In genomic region chr4:10267066-10267465, GRCh38 we compare ENCODE assay signal across 16 cellular contexts.
DNase-seq lines count a peak whose midpoint lies in the region; ATAC-seq, FAIRE-seq and TF ChIP-seq lines count a peak whose summit lies in the region.
"Had no signal": no experiment of that assay in that cellular context is flagged by ENCODE, and none has a peak within 500 bp of the region (broad histone marks: within the 10 kb centered on the region; RNA-seq: fewer than 3 reads in every experiment).

No MANE protein-coding gene starts in this region.

- peak; percentile 24 for DNase-seq in NCI-H2029 (lab: John Stamatoyannopoulos, UW)
- DNase-seq in NCI-H2029 treated with DMSO at 0.1 percent for 48 hours (lab: John Stamatoyannopoulos, UW): no peak
- DNase-seq in DMS53 treated with DMSO at 0.1 percent for 48 hours (lab: John Stamatoyannopoulos, UW; ENCODE audit: unreplicated experiment): peak; percentile 63
- peak; percentile 28 for DNase-seq in epithelial cell of esophagus (ENCODE audit: low read depth)
- DNase-seq in small intestine: peak; percentile 10
- DNase-seq in NCI-H2171 treated with DMSO at 0.1 percent for 48 hours (lab: John Stamatoyannopoulos, UW): no peak
- DNase-seq in KG1 (lab: John Stamatoyannopoulos, UW): no peak
- DNase-seq: Caco-2; CD8-positive, alpha-beta T cell; DND-41; GDM1; HCEC 1CT; HFFc6 had no signal

- no peaks in the 10 kb centered on the region for H3K9me3 ChIP-seq in small intestine (ENCODE audit: control insufficient read depth, low read depth)
- H3K9me3 ChIP-seq: Caco-2 had no signal

- no peak for FAIRE-seq in small intestine (lab: Jason Lieb, UNC)

- H3K4me3 ChIP-seq in epithelial cell of esophagus (ENCODE audit: low read length) (no peak overlapping the region), small intestine (ENCODE audit: low read depth in 1 of 2, low read length in 2 of 2) (no peak overlapping the region)

- 23 to 66% (median 38%) methylated on average over 4 of the region's 4 CpGs for WGBS in small intestine, 3 donors

- H3K4me1 ChIP-seq in small intestine (ENCODE audit: control insufficient read depth in 2 of 2, insufficient read depth in 1 of 2, low read depth in 1 of 2, low read length in 1 of 2): no peaks in the 10 kb centered on the region

- TF ChIP-seq CTCF in epithelial cell of esophagus (IDR thresholded peaks at IDR 0.05; ENCODE audit: insufficient read depth, low read depth, low read length, missing control alignments): no peak

- H3K36me3 ChIP-seq in small intestine (ENCODE audit: control insufficient read depth in 2 of 2, insufficient read depth in 2 of 2, low read length in 2 of 2): no peaks in the 10 kb centered on the region

- H3K27me3 ChIP-seq in small intestine (ENCODE audit: control insufficient read depth in 2 of 2, insufficient read depth in 2 of 2, low read length in 2 of 2): no peaks in the 10 kb centered on the region

- ATAC-seq in HG03571 (IDR thresholded peaks at IDR 0.05; ENCODE audit: unreplicated experiment): no peak
- ATAC-seq: CD8-positive, alpha-beta T cell had no signal

- no peak overlapping the region for H3K27ac ChIP-seq in small intestine (ENCODE audit: low read depth in 1 of 2, low read length in 1 of 2)
- H3K27ac ChIP-seq: 22Rv1, HL-60 had no signal

Comparison
In these comparisons a context has a peak if more than half of its experiments do, and no peak if none do; other contexts are left out.
1. DNase-seq: peak in NCI-H2029 (single experiment), DMS53 treated with DMSO at 0.1 percent for 48 hours (single experiment), epithelial cell of esophagus (single experiment) and small intestine (single experiment); none in NCI-H2029 treated with DMSO at 0.1 percent for 48 hours (single experiment), NCI-H2171 treated with DMSO at 0.1 percent for 48 hours (single experiment) and KG1 (single experiment).